In genomic region chr11:102560555-102561011, GRCh38 we compare ENCODE assay signal across 8 cellular contexts. TPM values are rescaled to one million over a fixed set of nuclear protein-coding genes. Genes with fewer than 3 reads are reported as not detected.
DNase-seq lines count a peak whose midpoint lies in the region; ATAC-seq and TF ChIP-seq lines count a peak whose summit lies in the region.

No MANE protein-coding gene starts in this region.

- H3K36me3 Mint-ChIP-seq in activated CD8-positive, alpha-beta T cell treated with anti-CD3 and anti-CD28 coated beads, Interleukin-2, amount 10 ng/mL, durations not matched to agents 7 days and 5 days (ENCODE audit: low read depth) = peaks cover 16% of the 10 kb centered on the region

- peak; percentile 72 for ATAC-seq in GM21423 (IDR thresholded peaks at IDR 0.05; ENCODE audit: unreplicated experiment)
- ATAC-seq in activated CD8-positive, alpha-beta T cell treated with anti-CD3 and anti-CD28 coated beads, Interleukin-2, amount 10 ng/mL, durations not matched to agents 7 days and 5 days = peak; percentile 66

- H3K4me1 Mint-ChIP-seq in activated CD8-positive, alpha-beta T cell treated with anti-CD3 and anti-CD28 coated beads, Interleukin-2, amount 10 ng/mL, durations not matched to agents 7 days and 5 days (ENCODE audit: low read depth) = peaks cover 50% of the 10 kb centered on the region

- H3K4me3 Mint-ChIP-seq in activated CD8-positive, alpha-beta T cell treated with anti-CD3 and anti-CD28 coated beads, Interleukin-2, amount 10 ng/mL, durations not matched to agents 7 days and 5 days = peak overlapping the region; percentile 58

- H3K27me3 ChIP-seq in HL-60 (ENCODE audit: insufficient read depth, poor library complexity, severe bottlenecking) = no peaks in the 10 kb centered on the region

- no peaks in the 10 kb centered on the region for H3K9me3 Mint-ChIP-seq in activated CD8-positive, alpha-beta T cell treated with anti-CD3 and anti-CD28 coated beads, Interleukin-2, amount 10 ng/mL, durations not matched to agents 7 days and 5 days (ENCODE audit: insufficient read depth)

- peak overlapping the region; percentile 60 for H3K27ac ChIP-seq in HL-60 (replicated peaks)

- in situ Hi-C loops in G401 (cut with HindIII; ENCODE audit: low sequenced_read_pairs) = no loop called here

- H3K4me3 ChIP-seq in HL-60 (replicated peaks; ENCODE audit: insufficient read depth, low read length) = no peak overlapping the region

- TF ChIP-seq CTCF in HL-60 (IDR thresholded peaks at IDR 0.05; ENCODE audit: insufficient read depth, low read length) = no peak

- peak overlapping the region; percentile 87 for H3K27ac Mint-ChIP-seq in activated CD8-positive, alpha-beta T cell treated with anti-CD3 and anti-CD28 coated beads, Interleukin-2, amount 10 ng/mL, durations not matched to agents 7 days and 5 days

- POLR2A ChIA-PET in activated CD8-positive, alpha-beta T cell treated with anti-CD3 and anti-CD28 coated beads, Interleukin-2, amount 10 ng/mL, durations not matched to agents 7 days and 5 days (lab: Charles Lee) = no interaction called here

- H3K27me3 Mint-ChIP-seq in activated CD8-positive, alpha-beta T cell treated with anti-CD3 and anti-CD28 coated beads, Interleukin-2, amount 10 ng/mL, durations not matched to agents 7 days and 5 days (ENCODE audit: low read depth) = no peaks in the 10 kb centered on the region

- CTCF ChIA-PET in activated CD8-positive, alpha-beta T cell treated with anti-CD3 and anti-CD28 coated beads, Interleukin-2, amount 10 ng/mL, durations not matched to agents 7 days and 5 days (lab: Charles Lee) = interaction anchor here (1.0 to 2.2 kb wide), 6 partner anchors 15 to 218 kb away, joined by 3 to 21 read pairs (median 6); no protein-coding TSS in a partner anchor

- DNase-seq in G401 (ENCODE audit: low spot score) (peak; percentile 3), HL-60 (ENCODE audit: low read depth in 1 of 2, low spot score in 1 of 2) (peak; percentile 28 to 55), kidney tubule cell (ENCODE audit: low spot score) (peak; percentile 43), iPS-NIHi11 (ENCODE audit: low spot score) (no peak), mesenteric fat pad (ENCODE audit: low spot score) (no peak)
- DNase-seq in activated CD8-positive, alpha-beta T cell treated with anti-CD3 and anti-CD28 coated beads, Interleukin-2, amount 10 ng/mL, durations not matched to agents 7 days and 5 days = peak; percentile 55
- no peak for DNase-seq in stimulated activated CD4-positive, alpha-beta T cell treated with anti-CD3 and anti-CD28 coated beads, Interleukin-15, amount 100 ng/mL, for 24 hours

RNA-seq across cellular contexts. Expression of gene MMP7, which starts 30.0 kb away (rescaled TPM):
- not detected in 2 replicates for total RNA-seq in G401 (2014; rRNA removed; shearing (Covaris generic))
- not detected for total RNA-seq in activated CD8-positive, alpha-beta T cell treated with anti-CD3 and anti-CD28 coated beads, Interleukin-2, amount 10 ng/mL, durations not matched to agents 7 days and 5 days
- 2.5 TPM for total RNA-seq in mesenteric fat pad

Comparison
In these comparisons a context has a peak if more than half of its experiments do, and no peak if none do; other contexts are left out.
1. DNase-seq: peak in G401 (single experiment), HL-60 (2 of 2), activated CD8-positive, alpha-beta T cell treated with anti-CD3 and anti-CD28 coated beads, Interleukin-2, amount 10 ng/mL, durations not matched to agents 7 days and 5 days (single experiment) and kidney tubule cell (single experiment); none in stimulated activated CD4-positive, alpha-beta T cell treated with anti-CD3 and anti-CD28 coated beads, Interleukin-15, amount 100 ng/mL, for 24 hours (single experiment), iPS-NIHi11 (single experiment) and mesenteric fat pad (single experiment).